In genomic region chr14:22556021-22556989, GRCh38 we compare ENCODE assay signal across 9 cellular contexts. TPM values are rescaled to one million over a fixed set of nuclear protein-coding genes. Genes with fewer than 3 reads are reported as not detected.
DNase-seq lines count a peak whose midpoint lies in the region; ATAC-seq, FAIRE-seq and TF ChIP-seq lines count a peak whose summit lies in the region.
"Had no signal": no experiment of that assay in that cellular context is flagged by ENCODE, and none has a peak within 500 bp of the region (broad histone marks: within the 10 kb centered on the region; RNA-seq: fewer than 3 reads in every experiment).

No MANE protein-coding gene starts in this region.

- peak; percentile 57 for FAIRE-seq in keratinocyte (lab: Jason Lieb, UNC)
- FAIRE-seq: A204.1 had no signal

- H3K79me2 ChIP-seq in SU-DHL-6 (ENCODE audit: insufficient read depth, low read length) (no peaks in the 10 kb centered on the region), keratinocyte (ENCODE audit: control insufficient read depth, insufficient read depth, low read length) (no peaks in the 10 kb centered on the region)

- dilution Hi-C loops in keratinocyte (cut with MboI; ENCODE audit: extremely low pct_ligation_motif_present, low sequenced_read_pairs), result no loop called here

- H3K36me3 ChIP-seq in SU-DHL-6 (ENCODE audit: low read length) (no peaks in the 10 kb centered on the region), keratinocyte (ENCODE audit: control insufficient read depth in 2 of 2, extremely low read depth in 1 of 2, insufficient read depth in 2 of 2, low read length in 2 of 2) (no peaks in the 10 kb centered on the region)

- H3K4me3 Mint-ChIP-seq in activated naive CD8-positive, alpha-beta T cell treated with anti-CD3 and anti-CD28 coated beads, Interleukin-2, amount 10 ng/mL, durations not matched to agents 7 days and 5 days, result peak overlapping the region; percentile 65

- no peaks in the 10 kb centered on the region for H4K20me1 ChIP-seq in SU-DHL-6 (ENCODE audit: low read depth, low read length)
- no peaks in the 10 kb centered on the region for H4K20me1 ChIP-seq in keratinocyte (ENCODE audit: control insufficient read depth, extremely low read depth, insufficient read depth, low read length)

- peaks cover 22% of the 10 kb centered on the region for H3K4me1 ChIP-seq in keratinocyte (ENCODE audit: control insufficient read depth, extremely low read depth, insufficient read depth, low read length)

- H2AFZ ChIP-seq in SU-DHL-6 (ENCODE audit: low read depth, low read length, severe bottlenecking) (no peak overlapping the region), keratinocyte (ENCODE audit: control insufficient read depth, low read length) (peak overlapping the region; percentile 14)

- H3K9me3 Mint-ChIP-seq in activated naive CD8-positive, alpha-beta T cell treated with anti-CD3 and anti-CD28 coated beads, Interleukin-2, amount 10 ng/mL, durations not matched to agents 7 days and 5 days, result no peaks in the 10 kb centered on the region

- H3K4me3 ChIP-seq in SU-DHL-6 (ENCODE audit: insufficient read depth, low read length, poor library complexity, severe bottlenecking) (peak overlapping the region; percentile 35), keratinocyte (ENCODE audit: control insufficient read depth in 2 of 3, extremely low read depth in 1 of 3, insufficient read depth in 2 of 3, low read depth in 1 of 3, low read length in 3 of 3) (peak overlapping the region in 2 of 3 experiments; percentile 5 to 39)

- H3K9me2 ChIP-seq in SU-DHL-6 (replicated peaks; ENCODE audit: insufficient read depth, low read length), result no peaks in the 10 kb centered on the region

- DNase-seq in DMS153 (lab: John Stamatoyannopoulos, UW), result peak; percentile 3
- no peak for DNase-seq in DMS153 treated with DMSO at 0.1 percent for 48 hours (lab: John Stamatoyannopoulos, UW; ENCODE audit: unreplicated experiment)
- peak; percentile 96 for DNase-seq in activated naive CD8-positive, alpha-beta T cell treated with anti-CD3 and anti-CD28 coated beads, Interleukin-2, amount 10 ng/mL, durations not matched to agents 7 days and 5 days
- peak; percentile 99 for DNase-seq in keratinocyte (ENCODE audit: low read depth, low spot score)
- peak; percentile 90 for DNase-seq in stimulated activated CD4-positive, alpha-beta T cell treated with anti-CD3 and anti-CD28 coated beads, Interleukin-4, amount 100 ng/mL, for 1 hour
- DNase-seq in NCI-H446 (lab: John Stamatoyannopoulos, UW), result no peak

- no peaks in the 10 kb centered on the region for H3K27me3 ChIP-seq in SU-DHL-6 (ENCODE audit: low read length)
- H3K27me3 ChIP-seq in keratinocyte (ENCODE audit: control insufficient read depth, extremely low read depth, insufficient read depth, low read length), result no peaks in the 10 kb centered on the region

- peak overlapping the region; percentile 99 for H3K27ac ChIP-seq in SU-DHL-6 (ENCODE audit: low read depth, low read length)
- peak overlapping the region; percentile 75 for H3K27ac ChIP-seq in keratinocyte (ENCODE audit: control insufficient read depth, insufficient read depth, low read length)

- H3K9ac ChIP-seq in SU-DHL-6 (ENCODE audit: low read length) (peak overlapping the region; percentile 93), keratinocyte (ENCODE audit: control insufficient read depth, extremely low read depth, insufficient read depth, low read length) (peak overlapping the region; percentile 64)

- peak; percentile 65 for ATAC-seq in HG03280 (IDR thresholded peaks at IDR 0.05; ENCODE audit: unreplicated experiment)
- peak; percentile 68 for ATAC-seq in activated naive CD8-positive, alpha-beta T cell treated with anti-CD3 and anti-CD28 coated beads, Interleukin-2, amount 10 ng/mL, durations not matched to agents 7 days and 5 days (ENCODE audit: low read depth)

- peaks cover 85% of the 10 kb centered on the region for H3K4me1 Mint-ChIP-seq in activated naive CD8-positive, alpha-beta T cell treated with anti-CD3 and anti-CD28 coated beads, Interleukin-2, amount 10 ng/mL, durations not matched to agents 7 days and 5 days

- H3K9me3 ChIP-seq in SU-DHL-6 (ENCODE audit: insufficient read depth, low read length), result no peaks in the 10 kb centered on the region
- no peaks in the 10 kb centered on the region for H3K9me3 ChIP-seq in keratinocyte (ENCODE audit: control insufficient read depth, low read depth, low read length)

- H3K36me3 Mint-ChIP-seq in activated naive CD8-positive, alpha-beta T cell treated with anti-CD3 and anti-CD28 coated beads, Interleukin-2, amount 10 ng/mL, durations not matched to agents 7 days and 5 days, result peaks cover 24% of the 10 kb centered on the region

- peak overlapping the region; percentile 93 for H3K27ac Mint-ChIP-seq in activated naive CD8-positive, alpha-beta T cell treated with anti-CD3 and anti-CD28 coated beads, Interleukin-2, amount 10 ng/mL, durations not matched to agents 7 days and 5 days

- no peaks in the 10 kb centered on the region for H3K27me3 Mint-ChIP-seq in activated naive CD8-positive, alpha-beta T cell treated with anti-CD3 and anti-CD28 coated beads, Interleukin-2, amount 10 ng/mL, durations not matched to agents 7 days and 5 days

- peak overlapping the region; percentile 79 for H3K4me2 ChIP-seq in SU-DHL-6 (ENCODE audit: low read depth, low read length, poor library complexity, severe bottlenecking)
- H3K4me2 ChIP-seq in keratinocyte (ENCODE audit: control insufficient read depth, extremely low read depth, insufficient read depth, low read depth, low read length), result peak overlapping the region; percentile 83

- H3F3A ChIP-seq in SU-DHL-6 (ENCODE audit: insufficient read depth), result peaks cover 38% of the 10 kb centered on the region

- TF ChIP-seq CTCF in SU-DHL-6 (IDR thresholded peaks at IDR 0.05; ENCODE audit: insufficient read depth, low read length, poor library complexity, severe bottlenecking) (no peak), keratinocyte (optimal IDR thresholded peaks at IDR 0.05 in 1 of 3, IDR thresholded peaks at IDR 0.05 in 1 of 3, conservative IDR thresholded peaks at IDR 0.05 in 1 of 3; ENCODE audit: extremely low read depth in 1 of 3, insufficient read depth in 2 of 3, low read length in 3 of 3) (no peak)

- no peaks in the 10 kb centered on the region for H3K9me1 ChIP-seq in keratinocyte (ENCODE audit: control insufficient read depth, extremely low read depth, insufficient read depth, low read length)

- POLR2A ChIA-PET in activated naive CD8-positive, alpha-beta T cell treated with anti-CD3 and anti-CD28 coated beads, Interleukin-2, amount 10 ng/mL, durations not matched to agents 7 days and 5 days (lab: Charles Lee), result interaction anchor here (0.5 to 13.3 kb wide), 55 partner anchors 11 to 1207 kb away, joined by 3 to 646 read pairs (median 5); partner anchors contain the start of genes ABHD4, DAD1, LRP10 and OXA1L

RNA-seq across cellular contexts. Expression of gene DAD1, which starts 32.7 kb away (rescaled TPM):
- total RNA-seq in activated naive CD8-positive, alpha-beta T cell treated with anti-CD3 and anti-CD28 coated beads, Interleukin-2, amount 10 ng/mL, durations not matched to agents 7 days and 5 days, result 100 to 1,000 TPM; 124 to 148 TPM
- 351 to 437 TPM (median 369 TPM) in 3 replicates for polyA plus RNA-seq in keratinocyte
- polyA plus RNA-seq in keratinocyte (2011; ENCODE audit: low read depth), result 97.1 TPM
- 431 and 472 TPM in 2 replicates for polyA plus RNA-seq in keratinocyte (2011; cell fraction: cytosol; rRNA removed)
- polyA plus RNA-seq in keratinocyte (2011; cell fraction: nucleus; rRNA removed), result 304 and 366 TPM in 2 replicates
- 283 and 302 TPM in 2 replicates for polyA plus RNA-seq in keratinocyte (2012; ENCODE audit: low replicate concordance)
- 168 to 246 TPM (median 203 TPM) in 3 replicates for polyA minus RNA-seq in keratinocyte
- polyA minus RNA-seq in keratinocyte (2011; cell fraction: cytosol; rRNA and poly(A)+ RNA removed), result 148 TPM
- 62.1 and 69.0 TPM in 2 replicates for polyA minus RNA-seq in keratinocyte (2011; cell fraction: nucleus; rRNA and poly(A)+ RNA removed)

RNA-seq across cellular contexts. Expression of gene ABHD4, which starts 41.8 kb away (rescaled TPM):
- total RNA-seq in activated naive CD8-positive, alpha-beta T cell treated with anti-CD3 and anti-CD28 coated beads, Interleukin-2, amount 10 ng/mL, durations not matched to agents 7 days and 5 days, result 10 to 100 TPM; 13.0 to 17.9 TPM
- 13.9 to 28.3 TPM (median 17.7 TPM) in 3 replicates for polyA plus RNA-seq in keratinocyte
- polyA plus RNA-seq in keratinocyte (2011; ENCODE audit: low read depth), result 3.4 TPM
- polyA plus RNA-seq in keratinocyte (2011; cell fraction: cytosol; rRNA removed), result 15.9 and 17.5 TPM in 2 replicates
- polyA plus RNA-seq in keratinocyte (2011; cell fraction: nucleus; rRNA removed), result 18.0 and 19.0 TPM in 2 replicates
- polyA plus RNA-seq in keratinocyte (2012; ENCODE audit: low replicate concordance), result 10.5 and 15.4 TPM in 2 replicates
- 13.1 to 24.0 TPM (median 23.8 TPM) in 3 replicates for polyA minus RNA-seq in keratinocyte
- 19.2 TPM for polyA minus RNA-seq in keratinocyte (2011; cell fraction: cytosol; rRNA and poly(A)+ RNA removed)
- polyA minus RNA-seq in keratinocyte (2011; cell fraction: nucleus; rRNA and poly(A)+ RNA removed), result 10.4 and 14.1 TPM in 2 replicates

Comparison
In these comparisons a context has a peak if more than half of its experiments do, and no peak if none do; other contexts are left out.
1. DNase-seq: peak in DMS153 (single experiment), activated naive CD8-positive, alpha-beta T cell treated with anti-CD3 and anti-CD28 coated beads, Interleukin-2, amount 10 ng/mL, durations not matched to agents 7 days and 5 days (single experiment), keratinocyte (single experiment) and stimulated activated CD4-positive, alpha-beta T cell treated with anti-CD3 and anti-CD28 coated beads, Interleukin-4, amount 100 ng/mL, for 1 hour (single experiment); none in DMS153 treated with DMSO at 0.1 percent for 48 hours (single experiment) and NCI-H446 (0 of 2).